Comparison of ENCODE assay signal across 16 cellular contexts in genomic region chr22:44389181-44389580, GRCh38.
A peak's percentile ranks its signal among the peaks of the same experiment; 100 is the strongest.
DNase-seq lines count a peak whose midpoint lies in the region; ATAC-seq and TF ChIP-seq lines count a peak whose summit lies in the region.
"Had no signal": no experiment of that assay in that cellular context is flagged by ENCODE, and none has a peak within 500 bp of the region (broad histone marks: within the 10 kb centered on the region; RNA-seq: fewer than 3 reads in every experiment).

No MANE protein-coding gene starts in this region.

- H3K36me3 Mint-ChIP-seq in GM23338 (ENCODE audit: low read depth) (no peaks in the 10 kb centered on the region), chondrocyte (ENCODE audit: low read depth) (no peaks in the 10 kb centered on the region)
- H3K36me3 Mint-ChIP-seq: CD4-positive, alpha-beta memory T cell had no signal

- H3K4me3 Mint-ChIP-seq in GM23338, result no peak overlapping the region
- H3K4me3 Mint-ChIP-seq in chondrocyte (ENCODE audit: unreplicated experiment), result no peak overlapping the region
- H3K4me3 Mint-ChIP-seq: CD4-positive, alpha-beta memory T cell had no signal

- DNase-seq in SKM-1 treated with dmso at 0.1 percent for 144 hours (lab: John Stamatoyannopoulos, UW; ENCODE audit: unreplicated experiment) (peak; percentile 30), SKM-1 (lab: John Stamatoyannopoulos, UW; ENCODE audit: unreplicated experiment) (no peak), GM23338 (ENCODE audit: low spot score) (no peak), chondrocyte (ENCODE audit: low spot score) (peak; percentile 82), posterior vena cava (ENCODE audit: low spot score) (peak; percentile 68), HEK293T (ENCODE audit: extremely low spot score) (no peak), SW480 (ENCODE audit: low spot score) (no peak)
- DNase-seq: Calu3; CD4-positive, alpha-beta memory T cell; DMS53; KG1; NCI-H146; NCI-H2107; NCI-H2227 treated with DMSO at 0.1 percent for 48 hours; NCI-H524 had no signal

- H3K4me1 Mint-ChIP-seq in GM23338 (peaks cover 8% of the 10 kb centered on the region), chondrocyte (ENCODE audit: low read depth) (no peaks in the 10 kb centered on the region)
- H3K4me1 Mint-ChIP-seq: CD4-positive, alpha-beta memory T cell had no signal

- no peak overlapping the region for H3K4me3 ChIP-seq in GM23338

- no peak for TF ChIP-seq CTCF in GM23338 (conservative IDR thresholded peaks at IDR 0.05; ENCODE audit: low read depth in 2 of 2)
- no peak for TF ChIP-seq CTCF in chondrocyte (IDR thresholded peaks at IDR 0.05)

- H3K36me3 ChIP-seq in GM23338 (ENCODE audit: insufficient read depth), result no peaks in the 10 kb centered on the region

- ATAC-seq in GM23338, result peak; percentile 20
- ATAC-seq in HG02642 (IDR thresholded peaks at IDR 0.05; ENCODE audit: poor library complexity, unreplicated experiment), result no peak

- no peaks in the 10 kb centered on the region for H3K4me1 ChIP-seq in GM23338 (ENCODE audit: insufficient read depth)

- no peaks in the 10 kb centered on the region for H3K9me3 Mint-ChIP-seq in GM23338
- no peaks in the 10 kb centered on the region for H3K9me3 Mint-ChIP-seq in chondrocyte (ENCODE audit: low read depth)
- H3K9me3 Mint-ChIP-seq: CD4-positive, alpha-beta memory T cell had no signal

- H4K20me1 ChIP-seq in GM23338 (replicated peaks; ENCODE audit: insufficient read depth), result no peaks in the 10 kb centered on the region

- H3K27ac Mint-ChIP-seq in GM23338 (no peak overlapping the region), chondrocyte (ENCODE audit: unreplicated experiment) (no peak overlapping the region)
- H3K27ac Mint-ChIP-seq: CD4-positive, alpha-beta memory T cell had no signal

- H3K27me3 Mint-ChIP-seq in GM23338 (ENCODE audit: insufficient read depth, low read depth, poor library complexity) (peaks cover 11% of the 10 kb centered on the region), chondrocyte (ENCODE audit: low read depth) (peaks cover 51% of the 10 kb centered on the region)

- H3K27me3 ChIP-seq in GM23338 (ENCODE audit: insufficient read depth), result no peaks in the 10 kb centered on the region

- POLR2A ChIA-PET in HEK293T (lab: Yijun Ruan, JAX), result no interaction called here

- H3F3A ChIP-seq in GM23338 (replicated peaks; ENCODE audit: low read depth), result no peaks in the 10 kb centered on the region

- intact Hi-C loops in posterior vena cava (cut with DNase I), result no loop called here

- CTCF ChIA-PET in HEK293T (lab: Yijun Ruan, JAX), result no interaction called here

- H3K9me2 ChIP-seq in GM23338 (ENCODE audit: insufficient read depth), result no peaks in the 10 kb centered on the region

- no peak overlapping the region for H3K27ac ChIP-seq in GM23338 (ENCODE audit: low read depth)

- H2AFZ ChIP-seq in GM23338, result no peak overlapping the region

- H3K79me2 ChIP-seq in GM23338 (replicated peaks; ENCODE audit: insufficient read depth), result no peaks in the 10 kb centered on the region

- no peak overlapping the region for H3K4me2 ChIP-seq in GM23338

TF ChIP-seq in GM23338, 12 proteins besides CTCF, POLR2A, EP300 and RAD21 (continues in another document):
- TF ChIP-seq EZH2phosphoT487 (IDR thresholded peaks at IDR 0.05; ENCODE audit: unreplicated experiment) (no peak), CREB1 (CRISPR knock-in tag; IDR thresholded peaks at IDR 0.05; ENCODE audit: low read depth) (no peak)

TF ChIP-seq in HEK293T, 16 proteins besides CTCF, POLR2A, EP300 and RAD21:
- TF ChIP-seq TARDBP (IDR thresholded peaks at IDR 0.05) (no peak), FOXA1 (IDR thresholded peaks at IDR 0.05) (no peak), HDGF (IDR thresholded peaks at IDR 0.05; ENCODE audit: borderline replicate concordance) (no peak), FOXM1 (IDR thresholded peaks at IDR 0.05; ENCODE audit: borderline replicate concordance) (no peak), ARNT (IDR thresholded peaks at IDR 0.05) (no peak), L3MBTL2 (conservative IDR thresholded peaks at IDR 0.05) (no peak), FOXK2 (IDR thresholded peaks at IDR 0.05) (no peak), ELF4 (IDR thresholded peaks at IDR 0.05) (no peak), NFRKB (IDR thresholded peaks at IDR 0.05) (no peak)

Comparison
In these comparisons a context has a peak if more than half of its experiments do, and no peak if none do; other contexts are left out.
1. DNase-seq: peak in SKM-1 treated with dmso at 0.1 percent for 144 hours (single experiment), chondrocyte (single experiment) and posterior vena cava (single experiment); none in SKM-1 (single experiment), GM23338 (single experiment), HEK293T (single experiment) and SW480 (single experiment).